8 cellular contexts compared by ENCODE assay signal in genomic region chr15:41695750-41696436, GRCh38.
DNase-seq lines count a peak whose midpoint lies in the region; ATAC-seq and TF ChIP-seq lines count a peak whose summit lies in the region.

No MANE protein-coding gene starts in this region.

- H3K4me1 Mint-ChIP-seq in activated naive CD4-positive, alpha-beta T cell treated with anti-CD3 and anti-CD28 coated beads, Interleukin-2, amount 50 U/mL, for 24 hours: peaks cover 66% of the 10 kb centered on the region
- H3K4me1 Mint-ChIP-seq in stimulated activated naive CD8-positive, alpha-beta T cell treated with anti-CD3 and anti-CD28 coated beads, Interleukin-15, Interleukin-2, amounts not matched to agents 100 ng/mL and 50 ng/mL, for 24 hours (ENCODE audit: low read depth): peaks cover 50% of the 10 kb centered on the region

- POLR2A ChIA-PET in AG04449 (lab: Yijun Ruan, JAX): no interaction called here

- DNase-seq in AG04449 (ENCODE audit: low read depth, low spot score): no peak
- DNase-seq in OCI-M1 (lab: John Stamatoyannopoulos, UW): peak; percentile 91
- DNase-seq in inferior parietal cortex (ENCODE audit: extremely low spot score): peak; percentile 42
- DNase-seq in DMS79 (lab: John Stamatoyannopoulos, UW): no peak

- no peaks in the 10 kb centered on the region for H3K9me3 Mint-ChIP-seq in activated naive CD4-positive, alpha-beta T cell treated with anti-CD3 and anti-CD28 coated beads, Interleukin-2, amount 50 U/mL, for 24 hours
- H3K9me3 Mint-ChIP-seq in stimulated activated naive CD8-positive, alpha-beta T cell treated with anti-CD3 and anti-CD28 coated beads, Interleukin-15, Interleukin-2, amounts not matched to agents 100 ng/mL and 50 ng/mL, for 24 hours: no peaks in the 10 kb centered on the region

- CTCF ChIA-PET in AG04449 (lab: Yijun Ruan, JAX): interaction anchor here (0.6 to 1.7 kb wide), 6 partner anchors 14 to 143 kb away, joined by 3 to 4 read pairs (median 3); partner anchors contain the start of gene MAPKBP1

- H3K36me3 Mint-ChIP-seq in activated naive CD4-positive, alpha-beta T cell treated with anti-CD3 and anti-CD28 coated beads, Interleukin-2, amount 50 U/mL, for 24 hours: peaks cover 11% of the 10 kb centered on the region
- H3K36me3 Mint-ChIP-seq in stimulated activated naive CD8-positive, alpha-beta T cell treated with anti-CD3 and anti-CD28 coated beads, Interleukin-15, Interleukin-2, amounts not matched to agents 100 ng/mL and 50 ng/mL, for 24 hours (ENCODE audit: low read depth): peaks cover 34% of the 10 kb centered on the region

- H3K27ac Mint-ChIP-seq in activated naive CD4-positive, alpha-beta T cell treated with anti-CD3 and anti-CD28 coated beads, Interleukin-2, amount 50 U/mL, for 24 hours: peak overlapping the region; percentile 61
- H3K27ac Mint-ChIP-seq in stimulated activated naive CD8-positive, alpha-beta T cell treated with anti-CD3 and anti-CD28 coated beads, Interleukin-15, Interleukin-2, amounts not matched to agents 100 ng/mL and 50 ng/mL, for 24 hours: peak overlapping the region; percentile 82

- H3K27me3 Mint-ChIP-seq in activated naive CD4-positive, alpha-beta T cell treated with anti-CD3 and anti-CD28 coated beads, Interleukin-2, amount 50 U/mL, for 24 hours: no peaks in the 10 kb centered on the region
- H3K27me3 Mint-ChIP-seq in stimulated activated naive CD8-positive, alpha-beta T cell treated with anti-CD3 and anti-CD28 coated beads, Interleukin-15, Interleukin-2, amounts not matched to agents 100 ng/mL and 50 ng/mL, for 24 hours: no peaks in the 10 kb centered on the region

- ATAC-seq in GM18499 (IDR thresholded peaks at IDR 0.05; ENCODE audit: insufficient read depth, unreplicated experiment): peak; percentile 80
- ATAC-seq in HG02870 (IDR thresholded peaks at IDR 0.05; ENCODE audit: unreplicated experiment): peak; percentile 87

- H3K4me3 ChIP-seq in AG04449 (ENCODE audit: low read depth, low read length): no peak overlapping the region

- H3K4me3 Mint-ChIP-seq in activated naive CD4-positive, alpha-beta T cell treated with anti-CD3 and anti-CD28 coated beads, Interleukin-2, amount 50 U/mL, for 24 hours: peak overlapping the region; percentile 39
- peak overlapping the region; percentile 67 for H3K4me3 Mint-ChIP-seq in stimulated activated naive CD8-positive, alpha-beta T cell treated with anti-CD3 and anti-CD28 coated beads, Interleukin-15, Interleukin-2, amounts not matched to agents 100 ng/mL and 50 ng/mL, for 24 hours

- TF ChIP-seq CTCF in AG04449 (IDR thresholded peaks at IDR 0.05; ENCODE audit: insufficient read depth, low read length, missing control alignments): peak; percentile 2

Comparison
In these comparisons a context has a peak if more than half of its experiments do, and no peak if none do; other contexts are left out.
1. DNase-seq: peak in OCI-M1 (single experiment) and inferior parietal cortex (single experiment); none in AG04449 (single experiment) and DMS79 (single experiment).